12 cellular contexts compared by ENCODE assay signal in genomic region chr16:30376508-30376907, GRCh38. TPM values are rescaled to one million over a fixed set of nuclear protein-coding genes. Genes with fewer than 3 reads are reported as not detected.
DNase-seq lines count a peak whose midpoint lies in the region; ATAC-seq and TF ChIP-seq lines count a peak whose summit lies in the region.
"Had no signal": no experiment of that assay in that cellular context is flagged by ENCODE, and none has a peak within 500 bp of the region (broad histone marks: within the 10 kb centered on the region; RNA-seq: fewer than 3 reads in every experiment).

No MANE protein-coding gene starts in this region.

- H3K27me3 ChIP-seq in SJCRH30 (no peaks in the 10 kb centered on the region), gastroesophageal sphincter (no peaks in the 10 kb centered on the region), smooth muscle cell (ENCODE audit: low read depth) (no peaks in the 10 kb centered on the region)

- WGBS in gastroesophageal sphincter (ENCODE audit: low coverage in 1 of 2), 2 donors = no CpG with 5 or more reads among the region's 6 CpGs
- WGBS in smooth muscle cell (ENCODE audit: low lambda C conversion rate) = 92% methylated on average over 6 of the region's 6 CpGs

- H3K79me2 ChIP-seq in smooth muscle cell (ENCODE audit: low read depth) = no peaks in the 10 kb centered on the region

- peak overlapping the region; percentile 99 for H3K4me3 Mint-ChIP-seq in Calu3 (ENCODE audit: low read depth, unreplicated experiment)

- H3F3A ChIP-seq in smooth muscle cell (ENCODE audit: low read depth) = no peaks in the 10 kb centered on the region

- ATAC-seq in gastroesophageal sphincter (no peak), HG03196 (IDR thresholded peaks at IDR 0.05; ENCODE audit: unreplicated experiment) (no peak)

- no peak overlapping the region for H2AFZ ChIP-seq in smooth muscle cell (ENCODE audit: low read depth)

- CTCF ChIA-PET in Calu3 (lab: Charles Lee) = no interaction called here
- CTCF ChIA-PET in GM10248 (lab: Yijun Ruan, JAX) = interaction anchor here (1.1 to 1.5 kb wide), 2 partner anchors 16 to 53 kb away, joined by 3 read pairs; partner anchors contain the start of gene DCTPP1

- H4K20me1 ChIP-seq in smooth muscle cell (ENCODE audit: low read depth) = peaks cover 5% of the 10 kb centered on the region

- H3K27ac ChIP-seq in SJCRH30 (peak overlapping the region; percentile 96), gastroesophageal sphincter (peak overlapping the region in 3 of 4 donors; percentile 98 to 100 (median 100)), smooth muscle cell (ENCODE audit: low read depth) (peak overlapping the region; percentile 99)

- H3K27ac Mint-ChIP-seq in Calu3 (ENCODE audit: unreplicated experiment) = no peak overlapping the region

- H3K36me3 Mint-ChIP-seq in Calu3 (ENCODE audit: insufficient read depth, unreplicated experiment) = peaks cover 45% of the 10 kb centered on the region

- no peak for TF ChIP-seq POLR2A in gastroesophageal sphincter (IDR thresholded peaks at IDR 0.05)

- H3K36me3 ChIP-seq in SJCRH30 (no peaks in the 10 kb centered on the region), gastroesophageal sphincter (no peaks in the 10 kb centered on the region), smooth muscle cell (ENCODE audit: low read depth) (no peaks in the 10 kb centered on the region)

- H3K9ac ChIP-seq in smooth muscle cell (ENCODE audit: low read depth) = no peak overlapping the region

- no peak for TF ChIP-seq CTCF in Calu3 (IDR thresholded peaks at IDR 0.05; ENCODE audit: unreplicated experiment)
- TF ChIP-seq CTCF in gastroesophageal sphincter (IDR thresholded peaks at IDR 0.05) = no peak
- no peak for TF ChIP-seq CTCF in smooth muscle cell (IDR thresholded peaks at IDR 0.05; ENCODE audit: borderline replicate concordance, insufficient read depth, poor library complexity, severe bottlenecking)
- no peak for TF ChIP-seq CTCF in GM10248 (IDR thresholded peaks at IDR 0.05; ENCODE audit: control extremely low read depth, extremely low read depth, low read depth, missing control alignments)

- POLR2A ChIA-PET in GM10248 (lab: Yijun Ruan, JAX) = no interaction called here

- H3K4me2 ChIP-seq in smooth muscle cell = peak overlapping the region; percentile 95

- TF ChIP-seq EP300 in gastroesophageal sphincter (IDR thresholded peaks at IDR 0.05) = no peak

- H3K9me3 ChIP-seq in SJCRH30 (replicated peaks) (no peaks in the 10 kb centered on the region), gastroesophageal sphincter (no peaks in the 10 kb centered on the region), smooth muscle cell (replicated peaks; ENCODE audit: low read depth) (no peaks in the 10 kb centered on the region)

- no TSS peak for BruUV-seq in Calu3 (replicated peaks; lab: Mats Ljungman, UMichigan)

- H3K4me3 ChIP-seq in SJCRH30 (no peak overlapping the region), gastroesophageal sphincter (no peak overlapping the region), smooth muscle cell (no peak overlapping the region)

- no peaks in the 10 kb centered on the region for H3K9me3 Mint-ChIP-seq in Calu3 (ENCODE audit: low read depth, unreplicated experiment)

- H3K27me3 Mint-ChIP-seq in Calu3 (ENCODE audit: unreplicated experiment) = no peaks in the 10 kb centered on the region

- peaks cover 33% of the 10 kb centered on the region for H3K4me1 Mint-ChIP-seq in Calu3 (ENCODE audit: low read depth, unreplicated experiment)

- H3K4me1 ChIP-seq in SJCRH30 (peaks cover 35% of the 10 kb centered on the region), gastroesophageal sphincter (peaks cover 0 to 35% (median 10%) of the 10 kb centered on the region in 3 donors), smooth muscle cell (ENCODE audit: low read depth) (peaks cover 14% of the 10 kb centered on the region)

- intact Hi-C loops in Calu3 (cut with micrococcal nuclease; ENCODE audit: unreplicated experiment) = no loop called here

- DNase-seq in Calu3 = no peak
- DNase-seq in SJCRH30 = peak; percentile 65 to 73
- no peak for DNase-seq in smooth muscle cell (lab: John Stamatoyannopoulos, UW; ENCODE audit: unreplicated experiment)
- DNase-seq in T-helper 9 cell = no peak
- DNase-seq in NCI-H69 (lab: John Stamatoyannopoulos, UW) = no peak
- DNase-seq in GM10248 (ENCODE audit: extremely low spot score) = no peak
- DNase-seq: H7, NCI-H1694, SHP77 had no signal

RNA-seq across cellular contexts. Expression of gene MYL11, which starts 1.9 kb away (rescaled TPM):
- total RNA-seq in Calu3 (2022) = not detected in 2 replicates
- 10.8 and 13.1 TPM in 2 replicates for total RNA-seq in SJCRH30 (2014; rRNA removed; shearing (Covaris generic))
- total RNA-seq in gastroesophageal sphincter = not detected
- total RNA-seq in smooth muscle cell = not detected in 2 replicates
- polyA plus RNA-seq in smooth muscle cell = 3.6 and 8.2 TPM in 2 replicates
- total RNA-seq: H7, renal cortical epithelial cell had no signal

RNA-seq across cellular contexts. Expression of gene SEPTIN1, which starts 5.9 kb away (rescaled TPM):
- total RNA-seq in Calu3 (2022) (1.5 and 1.9 TPM in 2 replicates), gastroesophageal sphincter (1 to 10 TPM in 2 of 4 donors, under 1 TPM in 2; 0.59 to 2.2 (median 1.2) TPM), smooth muscle cell (0.27 TPM in 1 of 2 replicates, not detected in the other)
- total RNA-seq in SJCRH30 (2014; rRNA removed; shearing (Covaris generic)) = 0.23 and 0.45 TPM in 2 replicates
- polyA plus RNA-seq in smooth muscle cell = 2.8 and 3.7 TPM in 2 replicates

RNA-seq across cellular contexts. Expression of gene TBC1D10B, which starts 6.2 kb away (rescaled TPM):
- total RNA-seq in Calu3 (2022) (66.4 and 69.5 TPM in 2 replicates), gastroesophageal sphincter (10 to 100 TPM; 17.1 to 40.9 (median 20.4) TPM), smooth muscle cell (12.7 and 17.7 TPM in 2 replicates)
- total RNA-seq in SJCRH30 (2014; rRNA removed; shearing (Covaris generic)) = 33.7 and 36.0 TPM in 2 replicates
- 37.1 and 37.4 TPM in 2 replicates for polyA plus RNA-seq in smooth muscle cell

RNA-seq across cellular contexts. Expression of gene ZNF48, which starts 18.7 kb away (rescaled TPM):
- total RNA-seq in Calu3 (2022) = 21.2 and 24.8 TPM in 2 replicates
- total RNA-seq in SJCRH30 (2014; rRNA removed; shearing (Covaris generic)) = 9.3 and 10.1 TPM in 2 replicates
- total RNA-seq in gastroesophageal sphincter = 10 to 100 TPM in 3 of 4 donors, 1 to 10 TPM in 1; 7.9 to 17.5 (median 12.2) TPM
- total RNA-seq in smooth muscle cell = 7.7 and 9.3 TPM in 2 replicates
- 8.0 and 10.3 TPM in 2 replicates for polyA plus RNA-seq in smooth muscle cell

RNA-seq across cellular contexts. Expression of gene CD2BP2, which starts 21.4 kb away (rescaled TPM):
- 65.8 and 82.6 TPM in 2 replicates for total RNA-seq in Calu3 (2022)
- total RNA-seq in SJCRH30 (2014; rRNA removed; shearing (Covaris generic)) = 52.2 and 52.3 TPM in 2 replicates
- total RNA-seq in gastroesophageal sphincter = 10 to 100 TPM; 43.1 to 68.1 (median 54.3) TPM
- total RNA-seq in smooth muscle cell = 30.3 and 33.3 TPM in 2 replicates
- polyA plus RNA-seq in smooth muscle cell = 42.0 and 43.5 TPM in 2 replicates

Comparison
In these comparisons a context has a peak if more than half of its experiments do, and no peak if none do; other contexts are left out.
1. DNase-seq: peak in SJCRH30 (2 of 2); none in Calu3 (single experiment), smooth muscle cell (single experiment), T-helper 9 cell (single experiment), NCI-H69 (single experiment) and GM10248 (single experiment).
2. RNA of gene MYL11, which starts 1.9 kb away (total RNA-seq): 10.8 to 13.1 TPM in SJCRH30; not detected in Calu3, not detected in gastroesophageal sphincter and not detected in smooth muscle cell; every median in the first group is over 10 times any median in the second.
3. Peak in every context shown above with its lines, with median percentiles within 50 percentile points of each other: H3K27ac ChIP-seq.